Comparison of ENCODE assay signal across 16 cellular contexts in genomic region chr13:21957833-21958232, GRCh38.
DNase-seq lines count a peak whose midpoint lies in the region; ATAC-seq and TF ChIP-seq lines count a peak whose summit lies in the region.
"Had no signal": no experiment of that assay in that cellular context is flagged by ENCODE, and none has a peak within 500 bp of the region (broad histone marks: within the 10 kb centered on the region; RNA-seq: fewer than 3 reads in every experiment).

No MANE protein-coding gene starts in this region.

- H3K27me3 ChIP-seq in GM23248 (replicated peaks; ENCODE audit: insufficient read depth): no peaks in the 10 kb centered on the region
- H3K27me3 ChIP-seq in upper lobe of left lung: no peaks in the 10 kb centered on the region
- H3K27me3 ChIP-seq: BE2C had no signal

- H3K27ac Mint-ChIP-seq in activated CD8-positive, alpha-beta T cell treated with anti-CD3 and anti-CD28 coated beads, Interleukin-2, amount 10 ng/mL, durations not matched to agents 7 days and 5 days: no peak overlapping the region
- H3K27ac Mint-ChIP-seq: CD4-positive, alpha-beta T cell had no signal

- H3K9me3 ChIP-seq in GM23248 (ENCODE audit: low read depth): no peaks in the 10 kb centered on the region
- no peaks in the 10 kb centered on the region for H3K9me3 ChIP-seq in upper lobe of left lung
- H3K9me3 ChIP-seq: BE2C had no signal

- H3K4me3 Mint-ChIP-seq in activated CD8-positive, alpha-beta T cell treated with anti-CD3 and anti-CD28 coated beads, Interleukin-2, amount 10 ng/mL, durations not matched to agents 7 days and 5 days: no peak overlapping the region
- H3K4me3 Mint-ChIP-seq: CD4-positive, alpha-beta T cell had no signal

- no peak for TF ChIP-seq EP300 in upper lobe of left lung (IDR thresholded peaks at IDR 0.05)

- H3K4me1 ChIP-seq in GM23248 (ENCODE audit: insufficient read depth) (0 out of 2 replicates have a peak, but pooled peaks cover 7% of the 10 kb centered on the region), upper lobe of left lung (no peaks in the 10 kb centered on the region)
- H3K4me1 ChIP-seq: BE2C, Caco-2, HAP-1 had no signal

- ATAC-seq in activated CD8-positive, alpha-beta T cell treated with anti-CD3 and anti-CD28 coated beads, Interleukin-2, amount 10 ng/mL, durations not matched to agents 7 days and 5 days: no peak
- ATAC-seq in upper lobe of left lung (ENCODE audit: low FRiP score in 2 of 2) (no peak), GM19351 (IDR thresholded peaks at IDR 0.05; ENCODE audit: unreplicated experiment) (no peak)
- ATAC-seq: GM12878, HepG2 had no signal

- no peaks in the 10 kb centered on the region for H3K4me1 Mint-ChIP-seq in activated CD8-positive, alpha-beta T cell treated with anti-CD3 and anti-CD28 coated beads, Interleukin-2, amount 10 ng/mL, durations not matched to agents 7 days and 5 days (ENCODE audit: low read depth)

- H4K20me1 ChIP-seq in GM23248 (ENCODE audit: insufficient read depth): no peaks in the 10 kb centered on the region

- POLR2A ChIA-PET in activated CD8-positive, alpha-beta T cell treated with anti-CD3 and anti-CD28 coated beads, Interleukin-2, amount 10 ng/mL, durations not matched to agents 7 days and 5 days (lab: Charles Lee): no interaction called here

- no peaks in the 10 kb centered on the region for H3K36me3 Mint-ChIP-seq in activated CD8-positive, alpha-beta T cell treated with anti-CD3 and anti-CD28 coated beads, Interleukin-2, amount 10 ng/mL, durations not matched to agents 7 days and 5 days (ENCODE audit: low read depth)

- no peaks in the 10 kb centered on the region for H3F3A ChIP-seq in GM23248 (ENCODE audit: insufficient read depth)

- H3K9me2 ChIP-seq in GM23248 (ENCODE audit: insufficient read depth): no peaks in the 10 kb centered on the region

- CTCF ChIA-PET in activated CD8-positive, alpha-beta T cell treated with anti-CD3 and anti-CD28 coated beads, Interleukin-2, amount 10 ng/mL, durations not matched to agents 7 days and 5 days (lab: Charles Lee): no interaction called here

- H3K27ac ChIP-seq in GM23248 (no peak overlapping the region), upper lobe of left lung (no peak overlapping the region)

- DNase-seq in AG08395 (ENCODE audit: low spot score) (peak; percentile 47), AG20443 (ENCODE audit: low spot score) (peak; percentile 48), GM23248 (peak; percentile 42), NCI-H187 treated with DMSO at 0.1 percent for 48 hours (lab: John Stamatoyannopoulos, UW) (peak; percentile 12), upper lobe of left lung (no peak)
- DNase-seq in activated CD8-positive, alpha-beta T cell treated with anti-CD3 and anti-CD28 coated beads, Interleukin-2, amount 10 ng/mL, durations not matched to agents 7 days and 5 days: no peak
- DNase-seq: BE2C; C1 segment of cervical spinal cord; Caco-2; CD4-positive, alpha-beta T cell; GF-D8; KG1 had no signal

- no peaks in the 10 kb centered on the region for H3K9me3 Mint-ChIP-seq in activated CD8-positive, alpha-beta T cell treated with anti-CD3 and anti-CD28 coated beads, Interleukin-2, amount 10 ng/mL, durations not matched to agents 7 days and 5 days (ENCODE audit: insufficient read depth)

- no peak overlapping the region for H2AFZ ChIP-seq in GM23248

- no peak overlapping the region for H3K4me2 ChIP-seq in GM23248 (ENCODE audit: unreplicated experiment)

- TF ChIP-seq CTCF in upper lobe of left lung (IDR thresholded peaks at IDR 0.05): no peak

- H3K27me3 Mint-ChIP-seq in activated CD8-positive, alpha-beta T cell treated with anti-CD3 and anti-CD28 coated beads, Interleukin-2, amount 10 ng/mL, durations not matched to agents 7 days and 5 days (ENCODE audit: low read depth): no peaks in the 10 kb centered on the region

- TF ChIP-seq POLR2A in upper lobe of left lung (IDR thresholded peaks at IDR 0.05): no peak

- in situ Hi-C loops in GM23248 (cut with MboI): no loop called here

- H3K4me3 ChIP-seq in GM23248: no peak overlapping the region
- H3K4me3 ChIP-seq in upper lobe of left lung: no peak overlapping the region
- H3K4me3 ChIP-seq: GM12878, HAP-1 had no signal

- no peaks in the 10 kb centered on the region for H3K79me2 ChIP-seq in GM23248 (ENCODE audit: insufficient read depth)

- H3K36me3 ChIP-seq in GM23248 (ENCODE audit: low read depth) (no peaks in the 10 kb centered on the region), upper lobe of left lung (no peaks in the 10 kb centered on the region)
- H3K36me3 ChIP-seq: BE2C, HAP-1 had no signal

- no peak overlapping the region for H3K9ac ChIP-seq in GM23248

Comparison
In these comparisons a context has a peak if more than half of its experiments do, and no peak if none do; other contexts are left out.
1. DNase-seq: peak in AG08395 (single experiment), AG20443 (single experiment), GM23248 (single experiment) and NCI-H187 treated with DMSO at 0.1 percent for 48 hours (single experiment); none in activated CD8-positive, alpha-beta T cell treated with anti-CD3 and anti-CD28 coated beads, Interleukin-2, amount 10 ng/mL, durations not matched to agents 7 days and 5 days (single experiment) and upper lobe of left lung (0 of 2).